Comparison of ENCODE assay signal across 16 cellular contexts in genomic region chr17:74767111-74767516, GRCh38. TPM values are rescaled to one million over a fixed set of nuclear protein-coding genes. Genes with fewer than 3 reads are reported as not detected.
DNase-seq lines count a peak whose midpoint lies in the region; ATAC-seq and TF ChIP-seq lines count a peak whose summit lies in the region.
"Had no signal": no experiment of that assay in that cellular context is flagged by ENCODE, and none has a peak within 500 bp of the region (broad histone marks: within the 10 kb centered on the region; RNA-seq: fewer than 3 reads in every experiment).

No MANE protein-coding gene starts in this region.

- no peak overlapping the region for H3K4me3 Mint-ChIP-seq in Calu3 (ENCODE audit: low read depth, unreplicated experiment)
- H3K4me3 Mint-ChIP-seq: activated CD4-positive, alpha-beta T cell treated with anti-CD3 and anti-CD28 coated beads for 36 hours had no signal

- TF ChIP-seq CTCF in left ventricle myocardium inferior (IDR thresholded peaks at IDR 0.05; ENCODE audit: borderline replicate concordance) (no peak), esophagus squamous epithelium (IDR thresholded peaks at IDR 0.05) (no peak), Calu3 (IDR thresholded peaks at IDR 0.05; ENCODE audit: unreplicated experiment) (no peak)

- intact Hi-C loops in left ventricle myocardium inferior (cut with micrococcal nuclease) = no loop called here
- intact Hi-C loops in Right ventricle myocardium inferior (cut with DNase I) = no loop called here
- intact Hi-C loops in esophagus squamous epithelium (cut with DNase I) = no loop called here
- intact Hi-C loops in Calu3 (cut with micrococcal nuclease; ENCODE audit: unreplicated experiment) = no loop called here

- CTCF ChIA-PET in Calu3 (lab: Charles Lee) = interaction anchor here (0.6 kb wide), 1 partner anchor 12 kb away, joined by 3 read pairs; no protein-coding TSS in a partner anchor

- H3K4me1 Mint-ChIP-seq in Calu3 (ENCODE audit: low read depth, unreplicated experiment) = peaks cover 45% of the 10 kb centered on the region

- H3K4me1 ChIP-seq in left ventricle myocardium inferior (peaks cover 73% of the 10 kb centered on the region), esophagus squamous epithelium (peaks cover 14 to 86% (median 31%) of the 10 kb centered on the region in 3 donors)

- no TSS peak for BruUV-seq in Calu3 (replicated peaks; lab: Mats Ljungman, UMichigan)

- H3K27me3 ChIP-seq in left ventricle myocardium inferior (ENCODE audit: low read depth) = no peaks in the 10 kb centered on the region
- H3K27me3 ChIP-seq in esophagus squamous epithelium = no peaks in the 10 kb centered on the region

- H3K36me3 ChIP-seq in left ventricle myocardium inferior (peaks cover 14% of the 10 kb centered on the region), esophagus squamous epithelium (peaks cover 18 to 100% (median 29%) of the 10 kb centered on the region in 3 donors)

- no peaks in the 10 kb centered on the region for H3K9me3 Mint-ChIP-seq in Calu3 (ENCODE audit: low read depth, unreplicated experiment)

- no peaks in the 10 kb centered on the region for H3K9me3 ChIP-seq in left ventricle myocardium inferior (replicated peaks)
- no peaks in the 10 kb centered on the region for H3K9me3 ChIP-seq in esophagus squamous epithelium

- peaks cover 58% of the 10 kb centered on the region for H3K36me3 Mint-ChIP-seq in Calu3 (ENCODE audit: insufficient read depth, unreplicated experiment)

- H3K27ac Mint-ChIP-seq in Calu3 (ENCODE audit: unreplicated experiment) = no peak overlapping the region
- H3K27ac Mint-ChIP-seq: activated CD4-positive, alpha-beta T cell treated with anti-CD3 and anti-CD28 coated beads for 36 hours had no signal

- H3K27me3 Mint-ChIP-seq in Calu3 (ENCODE audit: unreplicated experiment) = no peaks in the 10 kb centered on the region
- H3K27me3 Mint-ChIP-seq: activated CD4-positive, alpha-beta T cell treated with anti-CD3 and anti-CD28 coated beads for 36 hours had no signal

- TF ChIP-seq POLR2A in esophagus squamous epithelium (IDR thresholded peaks at IDR 0.05) = no peak

- peak overlapping the region; percentile 89 for H3K27ac ChIP-seq in left ventricle myocardium inferior (replicated peaks)
- peak overlapping the region; percentile 67 to 81 (median 68) for H3K27ac ChIP-seq in esophagus squamous epithelium
- H3K27ac ChIP-seq: HL-60 had no signal

- H3K4me3 ChIP-seq in left ventricle myocardium inferior (no peak overlapping the region), esophagus squamous epithelium (no peak overlapping the region)

- DNase-seq in left ventricle myocardium inferior (no peak), Right ventricle myocardium inferior (ENCODE audit: missing footprints) (no peak), esophagus squamous epithelium (lab: John Stamatoyannopoulos, UW) (no peak), nucleus accumbens (lab: John Stamatoyannopoulos, UW) (peak; percentile 31 to 97 (median 87)), Calu3 (no peak), SW480 (ENCODE audit: low spot score) (no peak)
- no peak for DNase-seq in activated CD4-positive, alpha-beta T cell treated with anti-CD3 and anti-CD28 coated beads, Interleukin-2, amount 50 U/mL, for 1 hour
- DNase-seq: activated CD4-positive, alpha-beta T cell treated with anti-CD3 and anti-CD28 coated beads for 36 hours; activated effector memory CD4-positive, alpha-beta T cell treated with Interleukin-2 at 50 U/mL for 16 hours; DMS79; NCI-H2171 treated with DMSO at 0.1 percent for 48 hours had no signal

- 54% methylated on average over 3 of the region's 10 CpGs; no CpG with 5 or more reads in 1 of the 2 donors for WGBS in esophagus squamous epithelium, 2 donors

- ATAC-seq in Right ventricle myocardium inferior (no peak), GM21529 (IDR thresholded peaks at IDR 0.05; ENCODE audit: unreplicated experiment) (no peak)
- ATAC-seq: activated CD4-positive, alpha-beta T cell treated with anti-CD3 and anti-CD28 coated beads for 36 hours had no signal

RNA-seq across cellular contexts. Expression of gene NAT9, which starts 9.0 kb away (rescaled TPM):
- 18.6 TPM for total RNA-seq in left ventricle myocardium inferior
- 19.4 TPM for total RNA-seq in Right ventricle myocardium inferior
- total RNA-seq in esophagus squamous epithelium = 10 to 100 TPM; 17.3 to 29.8 (median 24.5) TPM
- 66.5 and 74.7 TPM in 2 replicates for total RNA-seq in Calu3 (2022)

RNA-seq across cellular contexts. Expression of gene NHERF1, which starts 18.7 kb away (rescaled TPM):
- total RNA-seq in left ventricle myocardium inferior (11.3 TPM), Right ventricle myocardium inferior (15.9 TPM), esophagus squamous epithelium (100 to 1,000 TPM; 214 to 483 (median 313) TPM), Calu3 (2022) (114 and 143 TPM in 2 replicates)

RNA-seq across cellular contexts. Expression of gene RAB37, which starts 30.1 kb away (rescaled TPM):
- total RNA-seq in left ventricle myocardium inferior (1.9 TPM), Right ventricle myocardium inferior (2.6 TPM), esophagus squamous epithelium (1 to 10 TPM in 2 of 4 donors, under 1 TPM in 1, not detected in 1; 0.44 to 3.2 (median 1.6) TPM), Calu3 (2022) (0.21 TPM in 1 of 2 replicates, not detected in the other)
- total RNA-seq: MCF 10A, myocyte had no signal

RNA-seq across cellular contexts. Expression of gene CD300LF, which starts 54.4 kb away (rescaled TPM):
- 0.55 TPM for total RNA-seq in left ventricle myocardium inferior
- 0.35 TPM for total RNA-seq in Right ventricle myocardium inferior
- total RNA-seq in esophagus squamous epithelium = 1 to 10 TPM in 2 of 4 donors, under 1 TPM in 2; 0.48 to 1.3 (median 0.89) TPM
- total RNA-seq in Calu3 (2022) = not detected in 2 replicates
- total RNA-seq: activated CD4-positive, alpha-beta T cell treated with anti-CD3 and anti-CD28 coated beads for 36 hours; H1; MCF 10A; myocyte had no signal

Comparison
In these comparisons a context has a peak if more than half of its experiments do, and no peak if none do; other contexts are left out.
1. DNase-seq: peak in nucleus accumbens (56 of 56); none in left ventricle myocardium inferior (single experiment), Right ventricle myocardium inferior (single experiment), esophagus squamous epithelium (single experiment), Calu3 (single experiment), SW480 (single experiment) and activated CD4-positive, alpha-beta T cell treated with anti-CD3 and anti-CD28 coated beads, Interleukin-2, amount 50 U/mL, for 1 hour (single experiment).